12 cellular contexts compared by ENCODE assay signal in genomic region chr19:58511353-58512208, GRCh38. TPM values are rescaled to one million over a fixed set of nuclear protein-coding genes. Genes with fewer than 3 reads are reported as not detected.
DNase-seq lines count a peak whose midpoint lies in the region; ATAC-seq and TF ChIP-seq lines count a peak whose summit lies in the region.
"Had no signal": no experiment of that assay in that cellular context is flagged by ENCODE, and none has a peak within 500 bp of the region (broad histone marks: within the 10 kb centered on the region; RNA-seq: fewer than 3 reads in every experiment).

TSS of gene SLC27A5 (minus strand) at chr19:58511992. CDS start at chr19:58511955, 37 bp downstream.

- no peaks in the 10 kb centered on the region for H3K4me1 ChIP-seq in mammary epithelial cell (ENCODE audit: insufficient read depth, low read length)

- H3K4me3 ChIP-seq in mammary epithelial cell (replicated peaks in 1 of 3; ENCODE audit: insufficient read depth in 1 of 3, low read depth in 2 of 3, low read length in 3 of 3) = no peak within 1 kb of the TSS
- H3K4me3 ChIP-seq: tibial artery had no signal

- dilution Hi-C loops in mammary epithelial cell (cut with HindIII; ENCODE audit: low sequenced_read_pairs) = no loop called here

- in situ Hi-C loops in mammary epithelial cell (cut with MboI; ENCODE audit: low sequenced_read_pairs in 2 of 2) = no loop called here

- H3K4me3 Mint-ChIP-seq in IgD-negative memory B cell = peak within 1 kb of the TSS in 1 of 4 donors; percentile 51
- H3K4me3 Mint-ChIP-seq in naive thymus-derived CD8-positive, alpha-beta T cell = peak within 1 kb of the TSS in 2 of 10 donors; percentile 24 to 26

- POLR2A ChIA-PET in naive thymus-derived CD8-positive, alpha-beta T cell (lab: Charles Lee) = interaction anchor here (4.6 kb wide), 1 partner anchor 11 kb away, joined by 23 read pairs; no protein-coding TSS in a partner anchor

- 73% methylated on average over 9 of the region's 25 CpGs for WGBS in mammary epithelial cell (ENCODE audit: low coverage, missing lambda C conversion rate)

- no peaks in the 10 kb centered on the region for H4K20me1 ChIP-seq in mammary epithelial cell (ENCODE audit: insufficient read depth, low read length)

- no peaks in the 10 kb centered on the region for H3K36me3 ChIP-seq in mammary epithelial cell (ENCODE audit: insufficient read depth, low read length)

- no peak within 1 kb of the TSS for H3K27ac Mint-ChIP-seq in IgD-negative memory B cell
- H3K27ac Mint-ChIP-seq in naive thymus-derived CD8-positive, alpha-beta T cell = peak within 1 kb of the TSS in 6 of 10 donors; percentile 41 to 81 (median 54)

- peaks cover 6% of the 10 kb centered on the region for H3K36me3 Mint-ChIP-seq in IgD-negative memory B cell
- H3K36me3 Mint-ChIP-seq in naive thymus-derived CD8-positive, alpha-beta T cell = peaks cover 5 to 8% (median 8%) of the 10 kb centered on the region in 3 donors

- H3K9ac ChIP-seq in mammary epithelial cell (ENCODE audit: insufficient read depth, low read length) = no peak within 1 kb of the TSS

- H3K9me3 Mint-ChIP-seq in IgD-negative memory B cell = peaks cover 0 to 8% (median 6%) of the 10 kb centered on the region in 3 donors
- peaks cover 0 to 13% (median 6%) of the 10 kb centered on the region in 9 donors for H3K9me3 Mint-ChIP-seq in naive thymus-derived CD8-positive, alpha-beta T cell

- peaks cover 4 to 13% (median 6%) of the 10 kb centered on the region in 3 donors for H3K4me1 Mint-ChIP-seq in IgD-negative memory B cell
- peaks cover 9 to 27% (median 21%) of the 10 kb centered on the region in 4 donors for H3K4me1 Mint-ChIP-seq in naive thymus-derived CD8-positive, alpha-beta T cell

- H3K27ac ChIP-seq in mammary epithelial cell (ENCODE audit: insufficient read depth, low read depth, low read length) = no peak within 1 kb of the TSS

- intact Hi-C loops in mammary epithelial cell (cut with micrococcal nuclease) = no loop called here
- intact Hi-C loops in left ventricle myocardium superior (cut with micrococcal nuclease) = no loop called here

- no peaks in the 10 kb centered on the region for H3K9me3 ChIP-seq in mammary epithelial cell (replicated peaks; ENCODE audit: insufficient read depth, low read length)
- H3K9me3 ChIP-seq: tibial artery had no signal

- CTCF ChIA-PET in mammary epithelial cell (lab: Charles Lee; ENCODE audit: low non-redundant PET) = no interaction called here

- H3K79me2 ChIP-seq in mammary epithelial cell (ENCODE audit: insufficient read depth, low read length) = peaks cover 21% of the 10 kb centered on the region

- ATAC-seq in naive thymus-derived CD8-positive, alpha-beta T cell = no peak
- no peak for ATAC-seq in HG03378 (IDR thresholded peaks at IDR 0.05; ENCODE audit: unreplicated experiment)
- no peak for ATAC-seq in left ventricle myocardium superior

- no TSS peak for BruUV-seq in mammary epithelial cell (replicated peaks; lab: Mats Ljungman, UMichigan)

- no peak for TF ChIP-seq CTCF in mammary epithelial cell (conservative IDR thresholded peaks at IDR 0.05 in 1 of 2, IDR thresholded peaks at IDR 0.05 in 1 of 2; ENCODE audit: extremely low read depth in 1 of 2, insufficient read depth in 1 of 2, low read depth in 1 of 2, low read length in 2 of 2)

- H3K27me3 Mint-ChIP-seq in IgD-negative memory B cell = no peaks in the 10 kb centered on the region
- no peaks in the 10 kb centered on the region for H3K27me3 Mint-ChIP-seq in naive thymus-derived CD8-positive, alpha-beta T cell

- H2AFZ ChIP-seq in mammary epithelial cell (ENCODE audit: low read depth, low read length) = no peak within 1 kb of the TSS

- no peaks in the 10 kb centered on the region for H3K27me3 ChIP-seq in mammary epithelial cell (ENCODE audit: insufficient read depth, low read length)
- H3K27me3 ChIP-seq: tibial artery had no signal

- H3K4me2 ChIP-seq in mammary epithelial cell (ENCODE audit: insufficient read depth, low read depth, low read length) = no peak within 1 kb of the TSS

- DNase-seq in COLO668 (lab: John Stamatoyannopoulos, UW; ENCODE audit: unreplicated experiment) = peak; percentile 12
- DNase-seq in mammary epithelial cell = no peak
- no peak for DNase-seq in naive thymus-derived CD8-positive, alpha-beta T cell
- DNase-seq in left ventricle myocardium superior = no peak
- DNase-seq in NCI-H2029 treated with DMSO at 0.1 percent for 48 hours (lab: John Stamatoyannopoulos, UW) = no peak
- DNase-seq in activated effector memory CD4-positive, alpha-beta T cell treated with anti-CD3 and anti-CD28 coated beads, Interleukin-2, amount 50 U/mL, for 16 hours = no peak
- DNase-seq: foreskin fibroblast, NCI-H1417, T1000, tibial artery had no signal

RNA-seq across cellular contexts. Expression of gene SLC27A5, which starts in this region (rescaled TPM):
- polyA plus RNA-seq in IgD-negative memory B cell (10.3 TPM), mammary epithelial cell (24.7 TPM)
- total RNA-seq in mammary epithelial cell (10 to 100 TPM in 1 of 2 donors, 1 to 10 TPM in 1; 4.5 to 12.6 TPM), left ventricle myocardium superior (4.3 TPM)
- 34.1 TPM for polyA minus RNA-seq in mammary epithelial cell
- 10 to 100 TPM; 16.6 to 19.9 TPM for total RNA-seq in naive thymus-derived CD8-positive, alpha-beta T cell
- 10 to 100 TPM; 24.5 to 39.2 (median 31.1) TPM for polyA plus RNA-seq in naive thymus-derived CD8-positive, alpha-beta T cell

Comparison
In these comparisons a context has a peak if more than half of its experiments do, and no peak if none do; other contexts are left out.
1. H3K27ac Mint-ChIP-seq: peak in naive thymus-derived CD8-positive, alpha-beta T cell (6 of 10); none in IgD-negative memory B cell (0 of 3).